In genomic region chr2:233247744-233248143, GRCh38 we compare ENCODE assay signal across 9 cellular contexts. TPM values are rescaled to one million over a fixed set of nuclear protein-coding genes. Genes with fewer than 3 reads are reported as not detected.
DNase-seq lines count a peak whose midpoint lies in the region; ATAC-seq and TF ChIP-seq lines count a peak whose summit lies in the region.
"Had no signal": no experiment of that assay in that cellular context is flagged by ENCODE, and none has a peak within 500 bp of the region (broad histone marks: within the 10 kb centered on the region; RNA-seq: fewer than 3 reads in every experiment).

No MANE protein-coding gene starts in this region.

- H3K4me3 ChIP-seq in OCI-LY7 (ENCODE audit: low read depth, low read length, poor library complexity, severe bottlenecking) (no peak overlapping the region), gastrocnemius medialis (no peak overlapping the region)

- DNase-seq in CD14-positive monocyte (ENCODE audit: low spot score) (peak; percentile 78), OCI-LY7 (ENCODE audit: low spot score) (no peak), memory B cell (ENCODE audit: low spot score in 2 of 2) (no peak), omental fat pad (ENCODE audit: low spot score) (no peak), DMS79 treated with DMSO at 0.1 percent for 48 hours (lab: John Stamatoyannopoulos, UW) (no peak), gastrocnemius medialis (no peak)
- DNase-seq in activated T-helper 2 cell treated with anti-CD3 and anti-CD28 coated beads, Interferon-gamma antibody, Interleukin-2, Interleukin-4, amounts not matched to agents 10 μg/mL and 5 μg/mL and 100 μg/mL, durations not matched to agents 14 hours and 24 hours and 36 hours (ENCODE audit: low spot score): peak; percentile 33
- DNase-seq: naive B cell had no signal

- BruUV-seq in OCI-LY7 (replicated peaks; lab: Mats Ljungman, UMichigan): no TSS peak

- peaks cover 8% of the 10 kb centered on the region for H4K20me1 ChIP-seq in OCI-LY7 (ENCODE audit: insufficient read depth, low read length)

- TF ChIP-seq POLR2A in gastrocnemius medialis (IDR thresholded peaks at IDR 0.05): no peak

- in situ Hi-C loops in gastrocnemius medialis (cut with MboI; ENCODE audit: low sequenced_read_pairs in 4 of 4): loop anchor here in 1 of 4 donors (10.0 kb wide), 1 partner anchor 633 kb away; no protein-coding TSS in a partner anchor

- peaks cover 67% of the 10 kb centered on the region for H3K4me1 Mint-ChIP-seq in CD14-positive monocyte
- H3K4me1 Mint-ChIP-seq in activated T-helper 2 cell treated with anti-CD3 and anti-CD28 coated beads, Interferon-gamma antibody, Interleukin-2, Interleukin-4, amounts not matched to agents 10 μg/mL and 5 μg/mL and 100 μg/mL, durations not matched to agents 14 hours and 24 hours and 36 hours (ENCODE audit: low read depth): peaks cover 38% of the 10 kb centered on the region
- H3K4me1 Mint-ChIP-seq in memory B cell: peaks cover 13% of the 10 kb centered on the region

- peaks cover 11% of the 10 kb centered on the region for H3K79me2 ChIP-seq in OCI-LY7 (ENCODE audit: insufficient read depth, low read depth, low read length)

- intact Hi-C loops in CD14-positive monocyte (cut with micrococcal nuclease): loop anchor here in 1 of 2 donors (10.0 kb wide), 1 partner anchor 153 kb away; no protein-coding TSS in a partner anchor
- intact Hi-C loops in OCI-LY7 (cut with micrococcal nuclease; ENCODE audit: unreplicated experiment): no loop called here
- intact Hi-C loops in activated T-helper 2 cell treated with anti-CD3 and anti-CD28 coated beads, Interferon-gamma antibody, Interleukin-2, Interleukin-4, amounts not matched to agents 10 μg/mL and 5 μg/mL and 100 μg/mL, durations not matched to agents 14 hours and 24 hours and 36 hours (cut with micrococcal nuclease): loop anchor here (1.0 to 5.0 kb wide), 3 partner anchors 13 to 350 kb away; no protein-coding TSS in a partner anchor
- intact Hi-C loops in gastrocnemius medialis (cut with DNase I; ENCODE audit: low total_unique reads): no loop called here

- H3K27ac ChIP-seq in OCI-LY7 (ENCODE audit: low read depth, low read length, poor library complexity, severe bottlenecking): no peak overlapping the region
- H3K27ac ChIP-seq in gastrocnemius medialis: no peak overlapping the region

- H3K27ac Mint-ChIP-seq in CD14-positive monocyte: peak overlapping the region; percentile 1 to 92 (median 61)
- peak overlapping the region; percentile 88 for H3K27ac Mint-ChIP-seq in activated T-helper 2 cell treated with anti-CD3 and anti-CD28 coated beads, Interferon-gamma antibody, Interleukin-2, Interleukin-4, amounts not matched to agents 10 μg/mL and 5 μg/mL and 100 μg/mL, durations not matched to agents 14 hours and 24 hours and 36 hours
- H3K27ac Mint-ChIP-seq in memory B cell: peak overlapping the region; percentile 1

- peaks cover 10% of the 10 kb centered on the region; the same call in 1 of the 2 replicates for H3K9me3 ChIP-seq in OCI-LY7 (ENCODE audit: low read length)
- no peaks in the 10 kb centered on the region for H3K9me3 ChIP-seq in gastrocnemius medialis

- no peak for ATAC-seq in memory B cell (ENCODE audit: low read depth)
- ATAC-seq in GM18909 (IDR thresholded peaks at IDR 0.05; ENCODE audit: poor library complexity, unreplicated experiment): no peak
- ATAC-seq in omental fat pad (ENCODE audit: low FRiP score): no peak
- ATAC-seq in gastrocnemius medialis: no peak

- H3K36me3 Mint-ChIP-seq in CD14-positive monocyte (no peaks in the 10 kb centered on the region), memory B cell (no peaks in the 10 kb centered on the region)
- H3K36me3 Mint-ChIP-seq in activated T-helper 2 cell treated with anti-CD3 and anti-CD28 coated beads, Interferon-gamma antibody, Interleukin-2, Interleukin-4, amounts not matched to agents 10 μg/mL and 5 μg/mL and 100 μg/mL, durations not matched to agents 14 hours and 24 hours and 36 hours (ENCODE audit: low read depth): peaks cover 4% of the 10 kb centered on the region
- H3K36me3 Mint-ChIP-seq: naive B cell had no signal

- H3K27me3 ChIP-seq in gastrocnemius medialis: no peaks in the 10 kb centered on the region

- H3K36me3 ChIP-seq in OCI-LY7 (ENCODE audit: insufficient read depth, low read length) (0 out of 2 replicates have a peak, but pooled peaks cover under 1% of the 10 kb centered on the region), gastrocnemius medialis (no peaks in the 10 kb centered on the region)

- H3K9me3 Mint-ChIP-seq in CD14-positive monocyte: no peaks in the 10 kb centered on the region
- no peaks in the 10 kb centered on the region for H3K9me3 Mint-ChIP-seq in activated T-helper 2 cell treated with anti-CD3 and anti-CD28 coated beads, Interferon-gamma antibody, Interleukin-2, Interleukin-4, amounts not matched to agents 10 μg/mL and 5 μg/mL and 100 μg/mL, durations not matched to agents 14 hours and 24 hours and 36 hours
- no peaks in the 10 kb centered on the region for H3K9me3 Mint-ChIP-seq in memory B cell
- H3K9me3 Mint-ChIP-seq: naive B cell had no signal

- H2AFZ ChIP-seq in OCI-LY7 (ENCODE audit: low read length): peak overlapping the region; percentile 77

- TF ChIP-seq CTCF in CD14-positive monocyte (IDR thresholded peaks at IDR 0.05) (no peak), OCI-LY7 (conservative IDR thresholded peaks at IDR 0.05; ENCODE audit: low read length) (no peak), omental fat pad (IDR thresholded peaks at IDR 0.05) (no peak), gastrocnemius medialis (IDR thresholded peaks at IDR 0.05 in 4 of 5, conservative IDR thresholded peaks at IDR 0.05 in 1 of 5) (no peak)

- no peaks in the 10 kb centered on the region for H3K27me3 Mint-ChIP-seq in CD14-positive monocyte (ENCODE audit: low read depth in 3 of 3)
- H3K27me3 Mint-ChIP-seq in activated T-helper 2 cell treated with anti-CD3 and anti-CD28 coated beads, Interferon-gamma antibody, Interleukin-2, Interleukin-4, amounts not matched to agents 10 μg/mL and 5 μg/mL and 100 μg/mL, durations not matched to agents 14 hours and 24 hours and 36 hours (ENCODE audit: low read depth): no peaks in the 10 kb centered on the region
- H3K27me3 Mint-ChIP-seq in memory B cell: no peaks in the 10 kb centered on the region
- H3K27me3 Mint-ChIP-seq: naive B cell had no signal

- H3K9me2 ChIP-seq in OCI-LY7 (ENCODE audit: insufficient read depth, low read length): no peaks in the 10 kb centered on the region

- H3K4me1 ChIP-seq in OCI-LY7 (ENCODE audit: insufficient read depth, low read length, poor library complexity, severe bottlenecking) (peaks cover 20% of the 10 kb centered on the region), gastrocnemius medialis (peaks cover 6 to 7% of the 10 kb centered on the region in 2 donors)

- CTCF ChIA-PET in OCI-LY7 (lab: Charles Lee; ENCODE audit: unreplicated experiment): no interaction called here

- H3K4me2 ChIP-seq in OCI-LY7 (ENCODE audit: low read length): no peak overlapping the region

- POLR2A ChIA-PET in OCI-LY7 (lab: Charles Lee): interaction anchor here (1.3 kb wide), 1 partner anchor 13 kb away, joined by 3 read pairs; no protein-coding TSS in a partner anchor

- H3K4me3 Mint-ChIP-seq in CD14-positive monocyte (no peak overlapping the region), memory B cell (no peak overlapping the region)
- H3K4me3 Mint-ChIP-seq in activated T-helper 2 cell treated with anti-CD3 and anti-CD28 coated beads, Interferon-gamma antibody, Interleukin-2, Interleukin-4, amounts not matched to agents 10 μg/mL and 5 μg/mL and 100 μg/mL, durations not matched to agents 14 hours and 24 hours and 36 hours (ENCODE audit: low read depth): no peak overlapping the region
- H3K4me3 Mint-ChIP-seq: naive B cell had no signal

RNA-seq across cellular contexts. Expression of gene ATG16L1, which starts 3.7 kb away (rescaled TPM):
- polyA plus RNA-seq in CD14-positive monocyte: 1 to 10 TPM; 3.3 to 4.3 TPM
- total RNA-seq in OCI-LY7 (2014; rRNA removed; shearing (Covaris generic)): 42.5 and 44.9 TPM in 2 replicates
- total RNA-seq in OCI-LY7 (2022) (31.8 and 36.2 TPM in 2 replicates), omental fat pad (10 to 100 TPM; 20.6 to 55.2 (median 27.6) TPM), gastrocnemius medialis (10 to 100 TPM; 20.8 to 36.1 (median 35.9) TPM)
- 33.5 and 35.5 TPM in 2 replicates for total RNA-seq in activated T-helper 2 cell treated with anti-CD3 and anti-CD28 coated beads, Interferon-gamma antibody, Interleukin-2, Interleukin-4, amounts not matched to agents 10 μg/mL and 5 μg/mL and 100 μg/mL, durations not matched to agents 14 hours and 24 hours and 36 hours

RNA-seq across cellular contexts. Expression of gene SAG, which starts 59.9 kb away (rescaled TPM):
- under 1 TPM in 1 of 2 donors, not detected in 1; 0.87 TPM for polyA plus RNA-seq in CD14-positive monocyte
- 0.32 TPM in 1 of 2 replicates, not detected in the other for total RNA-seq in OCI-LY7 (2014; rRNA removed; shearing (Covaris generic))
- total RNA-seq in OCI-LY7 (2022) (not detected in 2 replicates), omental fat pad (under 1 TPM in 1 of 4 donors, not detected in 3; 0.09 TPM), gastrocnemius medialis (under 1 TPM in 1 of 4 donors, not detected in 3; 0.10 TPM)
- total RNA-seq in activated T-helper 2 cell treated with anti-CD3 and anti-CD28 coated beads, Interferon-gamma antibody, Interleukin-2, Interleukin-4, amounts not matched to agents 10 μg/mL and 5 μg/mL and 100 μg/mL, durations not matched to agents 14 hours and 24 hours and 36 hours: 0.05 TPM in 1 of 2 replicates, not detected in the other

Comparison
In these comparisons a context has a peak if more than half of its experiments do, and no peak if none do; other contexts are left out.
1. DNase-seq: peak in CD14-positive monocyte (single experiment) and activated T-helper 2 cell treated with anti-CD3 and anti-CD28 coated beads, Interferon-gamma antibody, Interleukin-2, Interleukin-4, amounts not matched to agents 10 μg/mL and 5 μg/mL and 100 μg/mL, durations not matched to agents 14 hours and 24 hours and 36 hours (single experiment); none in OCI-LY7 (single experiment), memory B cell (0 of 2), omental fat pad (single experiment), DMS79 treated with DMSO at 0.1 percent for 48 hours (single experiment) and gastrocnemius medialis (0 of 2).
2. H3K27ac Mint-ChIP-seq: peak in every context shown above with its lines; median percentile 88 in activated T-helper 2 cell treated with anti-CD3 and anti-CD28 coated beads, Interferon-gamma antibody, Interleukin-2, Interleukin-4, amounts not matched to agents 10 μg/mL and 5 μg/mL and 100 μg/mL, durations not matched to agents 14 hours and 24 hours and 36 hours; 61 in CD14-positive monocyte; 1 in memory B cell.